11 cellular contexts compared by ENCODE assay signal in genomic region chr18:48983793-48984437, GRCh38.
DNase-seq lines count a peak whose midpoint lies in the region; TF ChIP-seq lines count a peak whose summit lies in the region.
"Had no signal": no experiment of that assay in that cellular context is flagged by ENCODE, and none has a peak within 500 bp of the region (broad histone marks: within the 10 kb centered on the region; RNA-seq: fewer than 3 reads in every experiment).

No MANE protein-coding gene starts in this region.

- H3K36me3 Mint-ChIP-seq in nephron progenitor cell (ENCODE audit: low read depth) = no peaks in the 10 kb centered on the region
- no peaks in the 10 kb centered on the region for H3K36me3 Mint-ChIP-seq in activated naive CD4-positive, alpha-beta T cell treated with anti-CD3 and anti-CD28 coated beads, Interleukin-2, amount 10 ng/mL, durations not matched to agents 7 days and 5 days
- H3K36me3 Mint-ChIP-seq: immature natural killer cell had no signal

- no peak overlapping the region for H3K27ac Mint-ChIP-seq in nephron progenitor cell
- no peak overlapping the region for H3K27ac Mint-ChIP-seq in activated naive CD4-positive, alpha-beta T cell treated with anti-CD3 and anti-CD28 coated beads, Interleukin-2, amount 10 ng/mL, durations not matched to agents 7 days and 5 days
- H3K27ac Mint-ChIP-seq: activated T-helper 17 cell treated with anti-CD3 and anti-CD28 coated beads, Interleukin-2, amount 50 U/mL, for 72 hours; immature natural killer cell had no signal

- H3K4me1 Mint-ChIP-seq in nephron progenitor cell = peaks cover 36% of the 10 kb centered on the region
- peaks cover 6% of the 10 kb centered on the region for H3K4me1 Mint-ChIP-seq in activated naive CD4-positive, alpha-beta T cell treated with anti-CD3 and anti-CD28 coated beads, Interleukin-2, amount 10 ng/mL, durations not matched to agents 7 days and 5 days

- CTCF ChIA-PET in activated naive CD4-positive, alpha-beta T cell treated with anti-CD3 and anti-CD28 coated beads, Interleukin-2, amount 10 ng/mL, durations not matched to agents 7 days and 5 days (lab: Charles Lee) = interaction anchor here (0.9 kb wide), 1 partner anchor 51 kb away, joined by 4 read pairs; no protein-coding TSS in a partner anchor

- TF ChIP-seq CTCF in nephron progenitor cell (IDR thresholded peaks at IDR 0.05) = no peak

- H3K4me3 Mint-ChIP-seq in nephron progenitor cell = peak overlapping the region; percentile 32
- H3K4me3 Mint-ChIP-seq in activated naive CD4-positive, alpha-beta T cell treated with anti-CD3 and anti-CD28 coated beads, Interleukin-2, amount 10 ng/mL, durations not matched to agents 7 days and 5 days = no peak overlapping the region
- H3K4me3 Mint-ChIP-seq: activated T-helper 17 cell treated with anti-CD3 and anti-CD28 coated beads, Interleukin-2, amount 50 U/mL, for 72 hours; immature natural killer cell had no signal

- H3K27me3 Mint-ChIP-seq in nephron progenitor cell (ENCODE audit: low read depth, poor library complexity) = peaks cover 7% of the 10 kb centered on the region
- peaks cover 61% of the 10 kb centered on the region for H3K27me3 Mint-ChIP-seq in activated naive CD4-positive, alpha-beta T cell treated with anti-CD3 and anti-CD28 coated beads, Interleukin-2, amount 10 ng/mL, durations not matched to agents 7 days and 5 days

- no peaks in the 10 kb centered on the region for H3K9me3 Mint-ChIP-seq in nephron progenitor cell
- no peaks in the 10 kb centered on the region for H3K9me3 Mint-ChIP-seq in activated naive CD4-positive, alpha-beta T cell treated with anti-CD3 and anti-CD28 coated beads, Interleukin-2, amount 10 ng/mL, durations not matched to agents 7 days and 5 days
- H3K9me3 Mint-ChIP-seq: activated T-helper 17 cell treated with anti-CD3 and anti-CD28 coated beads, Interleukin-2, amount 50 U/mL, for 72 hours had no signal

- DNase-seq in NOMO-1 treated with DMSO at 0.1 percent for 48 hours (lab: John Stamatoyannopoulos, UW; ENCODE audit: unreplicated experiment) (peak; percentile 13), NOMO-1 treated with dmso at 0.1 percent for 144 hours (lab: John Stamatoyannopoulos, UW; ENCODE audit: unreplicated experiment) (no peak), NCI-H2029 (lab: John Stamatoyannopoulos, UW) (peak; percentile 54), UCSD-AML1 (lab: John Stamatoyannopoulos, UW; ENCODE audit: unreplicated experiment) (peak; percentile 41), nephron progenitor cell (no peak), NCI-H446 treated with DMSO at 0.1 percent for 48 hours (lab: John Stamatoyannopoulos, UW) (no peak), kidney glomerular epithelial cell (lab: John Stamatoyannopoulos, UW) (no peak)
- no peak for DNase-seq in activated naive CD4-positive, alpha-beta T cell treated with anti-CD3 and anti-CD28 coated beads, Interleukin-2, amount 10 ng/mL, durations not matched to agents 7 days and 5 days
- DNase-seq: immature natural killer cell, SW 1271 had no signal

Comparison
In these comparisons a context has a peak if more than half of its experiments do, and no peak if none do; other contexts are left out.
1. DNase-seq: peak in NOMO-1 treated with DMSO at 0.1 percent for 48 hours (single experiment), NCI-H2029 (single experiment) and UCSD-AML1 (single experiment); none in NOMO-1 treated with dmso at 0.1 percent for 144 hours (single experiment), nephron progenitor cell (single experiment), NCI-H446 treated with DMSO at 0.1 percent for 48 hours (single experiment), activated naive CD4-positive, alpha-beta T cell treated with anti-CD3 and anti-CD28 coated beads, Interleukin-2, amount 10 ng/mL, durations not matched to agents 7 days and 5 days (single experiment) and kidney glomerular epithelial cell (single experiment).